In the genomic region with DNA sequence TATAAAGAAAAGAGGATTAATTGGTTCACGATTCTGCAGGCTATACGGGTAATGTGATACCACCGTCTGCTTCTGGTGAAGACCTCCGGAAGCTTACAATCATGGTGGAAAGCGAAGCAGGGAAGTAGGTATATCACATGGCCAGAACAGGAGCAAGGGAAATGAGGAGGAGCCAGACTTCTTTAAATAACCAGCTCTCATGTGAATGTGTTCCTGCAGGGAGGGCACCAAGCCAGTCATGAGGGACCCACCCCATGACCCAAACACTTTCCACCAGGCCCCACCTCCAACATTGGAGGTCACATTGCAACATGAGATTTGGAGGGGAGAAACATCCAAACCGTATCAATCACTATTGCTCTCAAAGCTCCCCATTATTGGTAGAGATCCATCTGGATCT, we compare ENCODE assay signal across 13 cellular contexts.
DNase-seq lines count a peak whose midpoint lies in the region; ATAC-seq and TF ChIP-seq lines count a peak whose summit lies in the region.
"Had no signal": no experiment of that assay in that cellular context is flagged by ENCODE, and none has a peak within 500 bp of the region (broad histone marks: within the 10 kb centered on the region; RNA-seq: fewer than 3 reads in every experiment).

No MANE protein-coding gene starts in this region.

- H3K4me3 ChIP-seq in coronary artery (peak overlapping the region; percentile 44), mesenchymal stem cell (ENCODE audit: insufficient read depth in 1 of 2, low read depth in 1 of 2, low read length in 2 of 2) (peak overlapping the region in 1 of 2 experiments; percentile 57), upper lobe of right lung (no peak overlapping the region), body of pancreas (no peak overlapping the region)

- no peaks in the 10 kb centered on the region for H3K27me3 Mint-ChIP-seq in H9 (ENCODE audit: low read depth)

- no peak overlapping the region for H2BK5ac ChIP-seq in mesenchymal stem cell (ENCODE audit: low read depth, low read length, poor library complexity, severe bottlenecking)
- H2BK5ac ChIP-seq in H9 (ENCODE audit: insufficient read length, low read length): no peak overlapping the region

- H3K23ac ChIP-seq in mesenchymal stem cell (ENCODE audit: low read length in 2 of 2) (no peak overlapping the region), H9 (ENCODE audit: insufficient read length, low read depth, low read length) (no peak overlapping the region)

- peaks cover 0 to 2% of the 10 kb centered on the region in 2 experiments; a peak in 1 of 4 replicates for H3K4me1 Mint-ChIP-seq in H9
- H3K4me1 Mint-ChIP-seq: endodermal cell had no signal

- ATAC-seq in upper lobe of right lung (peak; percentile 20), body of pancreas (no peak)

- no peak overlapping the region for H3T11ph ChIP-seq in H9 (ENCODE audit: low read length)

- H3K36me3 ChIP-seq in mesenchymal stem cell (ENCODE audit: control insufficient read depth in 1 of 2, insufficient read depth in 2 of 2, low read depth in 1 of 2, low read length in 2 of 2) (peaks cover 0 to 15% of the 10 kb centered on the region in 2 experiments), upper lobe of right lung (no peaks in the 10 kb centered on the region), body of pancreas (replicated peaks in 1 of 2; ENCODE audit: insufficient read depth in 1 of 2, low read depth in 2 of 2) (no peaks in the 10 kb centered on the region)

- no peak overlapping the region for H2BK20ac ChIP-seq in H9 (ENCODE audit: low read depth, low read length, poor library complexity, severe bottlenecking)

- H3K9me3 ChIP-seq in mesenchymal stem cell (ENCODE audit: control insufficient read depth, low read length) (no peaks in the 10 kb centered on the region), upper lobe of right lung (no peaks in the 10 kb centered on the region), H9 (ENCODE audit: control insufficient read depth, low read depth, low read length) (no peaks in the 10 kb centered on the region), body of pancreas (peaks cover 0 to 4% (median 0%) of the 10 kb centered on the region in 3 donors)

- H3K4me2 ChIP-seq in mesenchymal stem cell (ENCODE audit: low read length, poor library complexity, severe bottlenecking) (no peak overlapping the region), H9 (ENCODE audit: insufficient read depth, insufficient read length, low read length) (no peak overlapping the region)

- H3K14ac ChIP-seq in mesenchymal stem cell (ENCODE audit: low read length in 2 of 2) (no peak overlapping the region), H9 (ENCODE audit: insufficient read depth, low read length) (no peak overlapping the region)

- H2AFZ ChIP-seq in mesenchymal stem cell (ENCODE audit: low read depth, low read length) (no peak overlapping the region), H9 (ENCODE audit: low read length) (no peak overlapping the region)

- no peaks in the 10 kb centered on the region for H3K79me1 ChIP-seq in mesenchymal stem cell (replicated peaks; ENCODE audit: low read length, poor library complexity, severe bottlenecking)
- no peaks in the 10 kb centered on the region for H3K79me1 ChIP-seq in H9 (ENCODE audit: insufficient read depth, low read depth, low read length, poor library complexity, severe bottlenecking)

- H3K18ac ChIP-seq in mesenchymal stem cell (ENCODE audit: low read depth in 1 of 2, low read length in 2 of 2) (peak overlapping the region; percentile 6 to 91), H9 (ENCODE audit: insufficient read length, low read depth, low read length) (no peak overlapping the region)

- H4K8ac ChIP-seq in mesenchymal stem cell (ENCODE audit: low read length) (peak overlapping the region; percentile 19), H9 (replicated peaks; ENCODE audit: insufficient read length, low read depth, low read length) (no peak overlapping the region)

- H2BK12ac ChIP-seq in mesenchymal stem cell (ENCODE audit: low read length in 2 of 2): peak overlapping the region in 1 of 2 experiments; percentile 3
- H2BK12ac ChIP-seq in H9 (ENCODE audit: insufficient read length, low read depth, low read length): no peak overlapping the region

- H4K91ac ChIP-seq in mesenchymal stem cell (ENCODE audit: low read length) (no peak overlapping the region), H9 (ENCODE audit: insufficient read length, low read depth, low read length) (no peak overlapping the region)

- H3K4me1 ChIP-seq in mesenchymal stem cell (ENCODE audit: control insufficient read depth, insufficient read depth, low read depth, low read length) (peaks cover 2% of the 10 kb centered on the region), upper lobe of right lung (peaks cover 15% of the 10 kb centered on the region), H9 (ENCODE audit: insufficient read depth, low read length) (no peaks in the 10 kb centered on the region), body of pancreas (peaks cover 4% of the 10 kb centered on the region)

- H4K20me1 ChIP-seq in H9 (ENCODE audit: control insufficient read depth, insufficient read depth, insufficient read length): no peaks in the 10 kb centered on the region

- H3K9ac ChIP-seq in mesenchymal stem cell (ENCODE audit: low read length) (peak overlapping the region; percentile 87), H9 (ENCODE audit: extremely low read depth, insufficient read length, low read length) (no peak overlapping the region)

- H3K36me3 Mint-ChIP-seq in H9 (ENCODE audit: insufficient read depth in 1 of 3, low read depth in 3 of 3): no peaks in the 10 kb centered on the region

- no peak overlapping the region for H4K5ac ChIP-seq in H9 (ENCODE audit: insufficient read length, low read depth, low read length)

- no peak overlapping the region for H2AK5ac ChIP-seq in mesenchymal stem cell (ENCODE audit: low read length, severe bottlenecking)
- H2AK5ac ChIP-seq in H9 (ENCODE audit: insufficient read length, low read length): no peak overlapping the region

- peak overlapping the region; percentile 5 to 39 for H3K4ac ChIP-seq in mesenchymal stem cell (ENCODE audit: low read depth in 1 of 2, low read length in 2 of 2)
- no peak overlapping the region for H3K4ac ChIP-seq in H9 (ENCODE audit: low read depth, low read length)

- H2BK15ac ChIP-seq in mesenchymal stem cell (ENCODE audit: low read depth, poor library complexity, severe bottlenecking) (no peak overlapping the region), H9 (ENCODE audit: low read depth, low read length) (no peak overlapping the region)

- TF ChIP-seq CTCF in coronary artery (IDR thresholded peaks at IDR 0.05) (no peak), upper lobe of right lung (IDR thresholded peaks at IDR 0.05) (no peak), H9 (conservative IDR thresholded peaks at IDR 0.05) (no peak), body of pancreas (IDR thresholded peaks at IDR 0.05) (no peak)

- H3K23me2 ChIP-seq in H9 (ENCODE audit: insufficient read length, low read depth, low read length, poor library complexity, severe bottlenecking): no peaks in the 10 kb centered on the region

- no peak overlapping the region for H3K27ac Mint-ChIP-seq in H9
- H3K27ac Mint-ChIP-seq: endodermal cell had no signal

- DNase-seq in NCI-H460 (ENCODE audit: extremely low read depth, low read depth) (peak; percentile 53), coronary artery (ENCODE audit: low spot score) (no peak), mesenchymal stem cell (no peak), upper lobe of right lung (no peak), H9 (no peak), body of pancreas (no peak)
- no peak for DNase-seq in activated CD8-positive, alpha-beta memory T cell treated with anti-CD3 and anti-CD28 coated beads for 24 hours
- DNase-seq: activated T-cell treated with anti-CD3 and anti-CD28 coated beads for 4 hours; endodermal cell; hippocampal formation; NCI-H2171 treated with DMSO at 0.1 percent for 48 hours; stimulated activated CD8-positive, alpha-beta memory T cell treated with anti-CD3 and anti-CD28 coated beads, Interleukin-4, amount 100 ng/mL, for 48 hours; T-helper 1 cell had no signal

- H3K9me3 Mint-ChIP-seq in H9: no peaks in the 10 kb centered on the region
- H3K9me3 Mint-ChIP-seq: endodermal cell had no signal

- peak overlapping the region; percentile 54 for H2BK120ac ChIP-seq in mesenchymal stem cell (ENCODE audit: low read depth, low read length)
- no peak overlapping the region for H2BK120ac ChIP-seq in H9 (ENCODE audit: low read depth, low read length, poor library complexity, severe bottlenecking)

- 100% methylated on average over 6 of the region's 6 CpGs for WGBS in mesenchymal stem cell
- WGBS in H9 (ENCODE audit: extremely low coverage, insufficient read length, low lambda C conversion rate): no CpG with 5 or more reads among the region's 6 CpGs
- WGBS in body of pancreas, 2 donors: 90 to 93% methylated on average over 6 of the region's 6 CpGs

- intact Hi-C loops in upper lobe of right lung (cut with DNase I): no loop called here
- intact Hi-C loops in body of pancreas (cut with DNase I): no loop called here

- no peaks in the 10 kb centered on the region for H3K79me2 ChIP-seq in H9 (ENCODE audit: insufficient read depth, low read length)

- H3K27me3 ChIP-seq in mesenchymal stem cell (ENCODE audit: control insufficient read depth in 1 of 2, insufficient read depth in 1 of 2, low read length in 2 of 2): no peaks in the 10 kb centered on the region
- H3K27me3 ChIP-seq in upper lobe of right lung: no peaks in the 10 kb centered on the region
- H3K27me3 ChIP-seq in H9 (ENCODE audit: insufficient read depth, low read length): no peaks in the 10 kb centered on the region
- H3K27me3 ChIP-seq in body of pancreas: no peaks in the 10 kb centered on the region

- no peak for TF ChIP-seq POLR2A in body of pancreas (IDR thresholded peaks at IDR 0.05)

- peak overlapping the region; percentile 81 to 91 for H3K27ac ChIP-seq in coronary artery
- H3K27ac ChIP-seq in mesenchymal stem cell (ENCODE audit: low read length, poor library complexity, severe bottlenecking): peak overlapping the region; percentile 34
- H3K27ac ChIP-seq in upper lobe of right lung: peak overlapping the region; percentile 73
- no peak overlapping the region for H3K27ac ChIP-seq in H9 (ENCODE audit: insufficient read length, low read depth, low read length)
- peak overlapping the region in 1 of 4 donors; percentile 46 for H3K27ac ChIP-seq in body of pancreas

- no peak overlapping the region for H3K4me3 Mint-ChIP-seq in H9
- H3K4me3 Mint-ChIP-seq: endodermal cell had no signal

- H3K56ac ChIP-seq in H9 (ENCODE audit: insufficient read length, low read depth, low read length): no peak overlapping the region
